In the genomic region with DNA sequence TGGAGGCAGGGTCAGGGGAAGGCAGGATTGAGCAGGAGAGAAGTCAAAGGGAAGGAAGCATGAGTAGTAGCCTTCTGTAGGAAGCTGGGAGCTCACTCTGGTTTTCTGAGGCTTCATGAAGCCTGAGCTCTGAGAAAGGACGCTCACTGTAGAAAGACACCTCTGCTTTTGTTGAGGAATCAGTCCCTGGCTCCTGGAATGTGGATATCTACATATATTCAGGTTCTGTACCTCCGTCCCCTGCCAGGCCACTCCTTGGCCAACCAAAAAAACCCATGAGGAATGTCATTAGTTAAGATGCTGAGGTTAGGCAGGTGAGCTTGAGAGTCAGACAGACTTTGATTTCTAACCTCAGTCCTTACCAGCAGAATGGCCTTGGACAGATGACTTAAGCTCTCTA, we compare ENCODE assay signal across 20 cellular contexts.
"Had no signal": no experiment of that assay in that cellular context is flagged by ENCODE, and none has a peak within 500 bp of the region (broad histone marks: within the 10 kb centered on the region; RNA-seq: fewer than 3 reads in every experiment).

No MANE protein-coding gene starts in this region.

- H3K9me3 ChIP-seq: colonic mucosa, esophagus muscularis mucosa, gastroesophageal sphincter, heart left ventricle, left lung, lower lobe of right lung had no signal

- DNase-seq: colonic mucosa; cortex of kidney; effector CD8-positive, alpha-beta T cell; effector memory CD8-positive, alpha-beta T cell; endodermal cell; foreskin keratinocyte; heart left ventricle; hypothalamus; left cardiac atrium; left lung; left ventricle myocardium superior; lower lobe of right lung; mesenchymal stem cell; midbrain; naive thymus-derived CD4-positive, alpha-beta T cell; natural killer cell had no signal

- H3K4me1 ChIP-seq: colonic mucosa, foreskin keratinocyte had no signal

- H3K4me3 Mint-ChIP-seq: dendritic cell treated with granulocyte-macrophage colony-stimulating factor and Interleukin-4, amounts not matched to agents 40 ng/mL and 50 ng/mL, for 4 days; effector memory CD8-positive, alpha-beta T cell; endodermal cell; naive thymus-derived CD4-positive, alpha-beta T cell; natural killer cell had no signal

- H2AFZ ChIP-seq: hepatocyte had no signal

- H3K27me3 ChIP-seq: colonic mucosa, esophagus muscularis mucosa, foreskin keratinocyte, gastroesophageal sphincter, heart left ventricle, hepatocyte, left lung had no signal

- H3K4me3 ChIP-seq: colonic mucosa, esophagus muscularis mucosa, gastroesophageal sphincter, heart left ventricle, hepatocyte, left lung, lower lobe of right lung had no signal

- ATAC-seq: effector memory CD8-positive, alpha-beta T cell; foreskin keratinocyte; gastroesophageal sphincter; heart left ventricle; left cardiac atrium; left lung; left ventricle myocardium superior; lower lobe of right lung; naive thymus-derived CD4-positive, alpha-beta T cell; natural killer cell had no signal

- H3K79me2 ChIP-seq: hepatocyte had no signal

- H3K36me3 ChIP-seq: colonic mucosa, esophagus muscularis mucosa, gastroesophageal sphincter, heart left ventricle, left lung, lower lobe of right lung had no signal

- H3K27ac Mint-ChIP-seq: dendritic cell treated with granulocyte-macrophage colony-stimulating factor and Interleukin-4, amounts not matched to agents 40 ng/mL and 50 ng/mL, for 4 days; effector memory CD8-positive, alpha-beta T cell; endodermal cell; naive thymus-derived CD4-positive, alpha-beta T cell; natural killer cell had no signal

- H3K27ac ChIP-seq: colonic mucosa, esophagus muscularis mucosa, foreskin keratinocyte, gastroesophageal sphincter, heart left ventricle, hepatocyte, left lung, lower lobe of right lung had no signal

- H3K36me3 Mint-ChIP-seq: naive thymus-derived CD4-positive, alpha-beta T cell; natural killer cell had no signal

- H3K4me2 ChIP-seq: hepatocyte had no signal

- H3K9me3 Mint-ChIP-seq: dendritic cell treated with granulocyte-macrophage colony-stimulating factor and Interleukin-4, amounts not matched to agents 40 ng/mL and 50 ng/mL, for 4 days; effector memory CD8-positive, alpha-beta T cell; natural killer cell had no signal
